ENCODE assay signal across 23 cellular contexts in the genomic region with DNA sequence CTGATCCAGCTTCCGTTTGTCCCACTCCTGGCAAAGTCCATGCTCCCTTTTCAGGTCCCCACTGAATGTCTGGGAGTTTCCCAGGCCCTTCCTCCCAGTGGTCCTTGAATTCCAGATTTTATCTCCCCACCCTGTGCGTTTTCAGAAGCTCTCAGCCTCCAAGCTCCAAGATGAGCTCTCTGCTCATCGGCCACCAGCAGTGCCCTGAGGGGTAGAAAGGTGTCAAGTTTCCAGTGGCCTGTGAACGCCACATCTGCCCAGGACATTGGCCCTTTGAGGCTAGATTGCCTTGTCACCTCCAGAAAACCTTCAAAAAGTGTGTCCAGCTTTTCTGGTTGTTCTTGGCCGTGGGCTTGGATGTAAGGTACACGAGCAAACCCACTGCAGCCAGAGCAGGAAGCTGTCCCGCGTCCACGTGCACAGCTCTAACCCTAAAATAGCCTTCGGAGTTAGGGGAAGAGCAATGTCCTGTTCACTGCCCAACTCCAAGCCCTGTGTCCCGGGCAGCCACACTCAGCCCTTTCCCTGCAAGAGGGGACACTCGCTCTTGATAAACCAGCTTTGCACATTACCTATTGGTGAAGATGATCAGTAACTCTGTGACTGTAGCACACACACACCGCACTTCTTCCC. TPM values are rescaled to one million over a fixed set of nuclear protein-coding genes. Genes with fewer than 3 reads are reported as not detected.
A peak's percentile ranks its signal among the peaks of the same experiment; 100 is the strongest.
DNase-seq lines count a peak whose midpoint lies in the region; ATAC-seq and TF ChIP-seq lines count a peak whose summit lies in the region.
"Had no signal": no experiment of that assay in that cellular context is flagged by ENCODE, and none has a peak within 500 bp of the region (broad histone marks: within the 10 kb centered on the region; RNA-seq: fewer than 3 reads in every experiment).

No MANE protein-coding gene starts in this region.

- no peak overlapping the region for H2BK12ac ChIP-seq in H9 (ENCODE audit: insufficient read length, low read depth, low read length)

- H3K23ac ChIP-seq in mesendoderm (ENCODE audit: low read length) = no peak overlapping the region
- H3K23ac ChIP-seq in H9 (ENCODE audit: insufficient read length, low read depth, low read length) = no peak overlapping the region

- H3K18ac ChIP-seq in mesendoderm (ENCODE audit: low read length) (no peak overlapping the region), H9 (ENCODE audit: insufficient read length, low read depth, low read length) (no peak overlapping the region)

- H3K36me3 ChIP-seq in right atrium auricular region (no peaks in the 10 kb centered on the region), mesendoderm (ENCODE audit: control insufficient read depth, insufficient read depth, low read length) (peaks cover 6% of the 10 kb centered on the region), skeletal muscle tissue (ENCODE audit: control insufficient read depth in 3 of 3, insufficient read depth in 3 of 3, low read length in 3 of 3) (no peaks in the 10 kb centered on the region), colonic mucosa (no peaks in the 10 kb centered on the region)

- TF ChIP-seq CTCF in right atrium auricular region (IDR thresholded peaks at IDR 0.05) = no peak
- TF ChIP-seq CTCF in H9 (conservative IDR thresholded peaks at IDR 0.05) = no peak
- no peak for TF ChIP-seq CTCF in colonic mucosa (IDR thresholded peaks at IDR 0.05)

- no peak overlapping the region for H4K8ac ChIP-seq in mesendoderm (ENCODE audit: low read depth, low read length)
- no peak overlapping the region for H4K8ac ChIP-seq in H9 (replicated peaks; ENCODE audit: insufficient read length, low read depth, low read length)

- H3K27me3 Mint-ChIP-seq in H9 (ENCODE audit: low read depth) = no peaks in the 10 kb centered on the region; the same call in 1 of the 2 replicates

- H2BK15ac ChIP-seq in mesendoderm (replicated peaks; ENCODE audit: low read depth) (no peak overlapping the region), H9 (ENCODE audit: low read depth, low read length) (no peak overlapping the region)

- no peaks in the 10 kb centered on the region for H3K23me2 ChIP-seq in H9 (ENCODE audit: insufficient read length, low read depth, low read length, poor library complexity, severe bottlenecking)

- H3K79me1 ChIP-seq in mesendoderm (ENCODE audit: low read length) (no peaks in the 10 kb centered on the region), H9 (ENCODE audit: insufficient read depth, low read depth, low read length, poor library complexity, severe bottlenecking) (no peaks in the 10 kb centered on the region)

- H3K27me3 ChIP-seq in right atrium auricular region = no peaks in the 10 kb centered on the region
- no peaks in the 10 kb centered on the region for H3K27me3 ChIP-seq in mesendoderm (ENCODE audit: insufficient read depth, low read length, poor library complexity)
- H3K27me3 ChIP-seq in skeletal muscle tissue (ENCODE audit: control insufficient read depth in 3 of 3, insufficient read depth in 3 of 3, low read length in 3 of 3) = peaks cover 0 to 6% (median 0%) of the 10 kb centered on the region in 3 donors
- no peaks in the 10 kb centered on the region for H3K27me3 ChIP-seq in H9 (ENCODE audit: insufficient read depth, low read length)
- no peaks in the 10 kb centered on the region for H3K27me3 ChIP-seq in colonic mucosa
- H3K27me3 ChIP-seq: BLaER1 had no signal

- WGBS in mesendoderm (ENCODE audit: extremely low coverage, insufficient coverage, low lambda C conversion rate) = no CpG with 5 or more reads among the region's 13 CpGs
- WGBS in H9 (ENCODE audit: extremely low coverage, insufficient read length, low lambda C conversion rate) = no CpG with 5 or more reads among the region's 13 CpGs

- ATAC-seq in left ventricle myocardium superior (peak; percentile 68), HG02970 (IDR thresholded peaks at IDR 0.05; ENCODE audit: low FRiP score, unreplicated experiment) (no peak)
- ATAC-seq: CD8-positive, alpha-beta T cell; GM12878 had no signal

- H4K20me1 ChIP-seq in H9 (ENCODE audit: control insufficient read depth, insufficient read depth, insufficient read length) = no peaks in the 10 kb centered on the region
- H4K20me1 ChIP-seq: BLaER1 had no signal

- H3K27ac Mint-ChIP-seq in H9 = no peak overlapping the region
- H3K27ac Mint-ChIP-seq: CD8-positive, alpha-beta T cell had no signal

- H3K4me1 ChIP-seq in right atrium auricular region = no peaks in the 10 kb centered on the region
- peaks cover 2% of the 10 kb centered on the region for H3K4me1 ChIP-seq in mesendoderm (ENCODE audit: control insufficient read depth, low read depth, low read length)
- H3K4me1 ChIP-seq in skeletal muscle tissue (ENCODE audit: control insufficient read depth in 3 of 3, insufficient read depth in 3 of 3, low read length in 3 of 3) = peaks cover 6 to 8% (median 8%) of the 10 kb centered on the region in 3 donors
- H3K4me1 ChIP-seq in H9 (ENCODE audit: insufficient read depth, low read length) = no peaks in the 10 kb centered on the region; the same call in 1 of the 2 replicates
- H3K4me1 ChIP-seq in colonic mucosa = no peaks in the 10 kb centered on the region

- no peak overlapping the region for H3K9ac ChIP-seq in mesendoderm (ENCODE audit: low read length)
- H3K9ac ChIP-seq in skeletal muscle tissue (ENCODE audit: low read depth in 1 of 3, low read length in 3 of 3) = peak overlapping the region in 2 of 3 donors; percentile 12 to 33
- no peak overlapping the region for H3K9ac ChIP-seq in H9 (ENCODE audit: extremely low read depth, insufficient read length, low read length)
- no peak overlapping the region for H3K9ac ChIP-seq in colonic mucosa (ENCODE audit: low read depth in 2 of 2, low read length in 2 of 2)
- H3K9ac ChIP-seq: BLaER1 had no signal

- H4K5ac ChIP-seq in mesendoderm (ENCODE audit: low read length) = no peak overlapping the region
- H4K5ac ChIP-seq in H9 (ENCODE audit: insufficient read length, low read depth, low read length) = no peak overlapping the region

- peaks cover 8 to 54% (median 53%) of the 10 kb centered on the region in 3 experiments for H3K36me3 Mint-ChIP-seq in H9 (ENCODE audit: insufficient read depth in 1 of 3, low read depth in 3 of 3)
- H3K36me3 Mint-ChIP-seq: CD8-positive, alpha-beta T cell had no signal

- DNase-seq in left ventricle myocardium superior (no peak), right atrium auricular region (ENCODE audit: low spot score) (no peak), RPMI7951 (ENCODE audit: low read depth) (peak; percentile 59), mesendoderm (peak; percentile 70), H9 (no peak), colonic mucosa (no peak)
- DNase-seq: CD8-positive, alpha-beta T cell; DMS79 treated with DMSO at 0.1 percent for 48 hours; GDM1; IMR-90; Karpas-422; MM.1S; NCI-H1105; NCI-H1694; NCI-H2107; NCI-H345; NCI-H526; SIG-M5 had no signal

- no peak overlapping the region for H3T11ph ChIP-seq in H9 (ENCODE audit: low read length)

- no peaks in the 10 kb centered on the region for H3K9me3 Mint-ChIP-seq in H9
- H3K9me3 Mint-ChIP-seq: CD8-positive, alpha-beta T cell had no signal

- H3K27ac ChIP-seq in right atrium auricular region = no peak overlapping the region
- no peak overlapping the region for H3K27ac ChIP-seq in mesendoderm (ENCODE audit: low read depth, low read length)
- H3K27ac ChIP-seq in skeletal muscle tissue (ENCODE audit: low read depth, low read length) = no peak overlapping the region
- H3K27ac ChIP-seq in H9 (ENCODE audit: insufficient read length, low read depth, low read length) = no peak overlapping the region
- H3K27ac ChIP-seq in colonic mucosa = no peak overlapping the region
- H3K27ac ChIP-seq: BLaER1 had no signal

- no peak overlapping the region for H3K14ac ChIP-seq in H9 (ENCODE audit: insufficient read depth, low read length)

- intact Hi-C loops in left ventricle myocardium superior (cut with micrococcal nuclease) (no loop called here), colonic mucosa (cut with DNase I) (no loop called here)

- H3K4me3 ChIP-seq in right atrium auricular region (no peak overlapping the region), mesendoderm (ENCODE audit: low read length) (no peak overlapping the region), skeletal muscle tissue (ENCODE audit: low read length in 3 of 3) (peak overlapping the region in 2 of 3 donors; percentile 19 to 29), colonic mucosa (no peak overlapping the region)
- H3K4me3 ChIP-seq: BLaER1, GM12878 had no signal

- H2BK120ac ChIP-seq in mesendoderm (ENCODE audit: low read depth, low read length) (no peak overlapping the region), H9 (ENCODE audit: low read depth, low read length, poor library complexity, severe bottlenecking) (no peak overlapping the region)

- H3K4me2 ChIP-seq in mesendoderm (ENCODE audit: low read length) = no peak overlapping the region
- no peak overlapping the region for H3K4me2 ChIP-seq in H9 (ENCODE audit: insufficient read depth, insufficient read length, low read length)
- H3K4me2 ChIP-seq: BLaER1 had no signal

- H2BK20ac ChIP-seq in H9 (ENCODE audit: low read depth, low read length, poor library complexity, severe bottlenecking) = no peak overlapping the region

- H2BK5ac ChIP-seq in mesendoderm (ENCODE audit: low read length) (no peak overlapping the region), H9 (ENCODE audit: insufficient read length, low read length) (no peak overlapping the region)

- H2AK5ac ChIP-seq in mesendoderm (ENCODE audit: low read length) = no peak overlapping the region
- no peak overlapping the region for H2AK5ac ChIP-seq in H9 (ENCODE audit: insufficient read length, low read length)

- peaks cover 7 to 9% of the 10 kb centered on the region in 2 experiments for H3K4me1 Mint-ChIP-seq in H9

- H2AFZ ChIP-seq in H9 (ENCODE audit: low read length) = no peak overlapping the region

- H3K56ac ChIP-seq in mesendoderm (ENCODE audit: low read length) = peak overlapping the region; percentile 7
- H3K56ac ChIP-seq in H9 (ENCODE audit: insufficient read length, low read depth, low read length) = no peak overlapping the region

- H3K9me3 ChIP-seq in right atrium auricular region (no peaks in the 10 kb centered on the region), skeletal muscle tissue (ENCODE audit: control insufficient read depth in 3 of 3, low read length in 3 of 3) (no peaks in the 10 kb centered on the region), H9 (ENCODE audit: control insufficient read depth, low read depth, low read length) (no peaks in the 10 kb centered on the region), colonic mucosa (no peaks in the 10 kb centered on the region)
- H3K9me3 ChIP-seq: BLaER1 had no signal

- H3K79me2 ChIP-seq in mesendoderm (ENCODE audit: control insufficient read depth, insufficient read depth, low read length) = no peaks in the 10 kb centered on the region
- no peaks in the 10 kb centered on the region for H3K79me2 ChIP-seq in H9 (ENCODE audit: insufficient read depth, low read length)

- H3K4ac ChIP-seq in mesendoderm (ENCODE audit: low read depth, low read length) (no peak overlapping the region), H9 (ENCODE audit: low read depth, low read length) (no peak overlapping the region)

- H4K91ac ChIP-seq in H9 (ENCODE audit: insufficient read length, low read depth, low read length) = no peak overlapping the region

- H3K4me3 Mint-ChIP-seq in H9 = no peak overlapping the region
- H3K4me3 Mint-ChIP-seq: CD8-positive, alpha-beta T cell had no signal

RNA-seq across cellular contexts. Expression of a gene that starts 10.9 kb away (rescaled TPM):
- 107 TPM for total RNA-seq in left ventricle myocardium superior
- total RNA-seq in right atrium auricular region = 10 to 100 TPM in 1 of 2 donors, 1 to 10 TPM in 1; 7.7 to 51.0 TPM
- total RNA-seq in RPMI7951 (2014; rRNA removed; shearing (Covaris generic)) = not detected in 2 replicates
- not detected for polyA plus RNA-seq in mesendoderm (2013, experiment 1 of 2)
- not detected for polyA plus RNA-seq in mesendoderm (2013, experiment 2 of 2)
- total RNA-seq in skeletal muscle tissue = 19.3 TPM
- total RNA-seq in H9 (2021) = not detected in 2 replicates
- total RNA-seq in colonic mucosa = not detected
- total RNA-seq: CD8-positive, alpha-beta T cell; H4; IMR-90 had no signal
- polyA plus RNA-seq: IMR-90 had no signal

RNA-seq across cellular contexts. Expression of a gene that starts 37.6 kb away (rescaled TPM):
- total RNA-seq in left ventricle myocardium superior = 7.7 TPM
- 1 to 10 TPM; 5.6 to 7.1 TPM for total RNA-seq in right atrium auricular region
- 3.4 and 3.8 TPM in 2 replicates for total RNA-seq in RPMI7951 (2014; rRNA removed; shearing (Covaris generic))
- polyA plus RNA-seq in mesendoderm (2013, experiment 1 of 2) = 2.7 TPM
- polyA plus RNA-seq in mesendoderm (2013, experiment 2 of 2) = 2.9 TPM
- 6.3 TPM for total RNA-seq in skeletal muscle tissue
- total RNA-seq in H9 (2021) = 9.0 and 9.4 TPM in 2 replicates
- total RNA-seq in colonic mucosa = 1 to 10 TPM; 3.5 to 5.3 TPM

RNA-seq across cellular contexts. Expression of a gene that starts 37.7 kb away (rescaled TPM):
- 876 TPM for total RNA-seq in left ventricle myocardium superior
- 100 to 1,000 TPM; 242 to 366 TPM for total RNA-seq in right atrium auricular region
- total RNA-seq in RPMI7951 (2014; rRNA removed; shearing (Covaris generic)) = 91.9 and 95.6 TPM in 2 replicates
- 51.9 TPM for polyA plus RNA-seq in mesendoderm (2013, experiment 1 of 2)
- 52.5 TPM for polyA plus RNA-seq in mesendoderm (2013, experiment 2 of 2)
- total RNA-seq in skeletal muscle tissue = 98.6 TPM
- 78.7 and 84.8 TPM in 2 replicates for total RNA-seq in H9 (2021)
- total RNA-seq in colonic mucosa = 100 to 1,000 TPM; 285 to 414 TPM

Comparison
In these comparisons a context has a peak if more than half of its experiments do, and no peak if none do; other contexts are left out.
1. DNase-seq: peak in RPMI7951 (single experiment) and mesendoderm (single experiment); none in left ventricle myocardium superior (single experiment), right atrium auricular region (single experiment), H9 (single experiment) and colonic mucosa (single experiment).
2. H3K4me3 ChIP-seq: peak in skeletal muscle tissue (2 of 3); none in right atrium auricular region (0 of 2), mesendoderm (single experiment) and colonic mucosa (single experiment).
3. H3K9ac ChIP-seq: peak in skeletal muscle tissue (2 of 3); none in mesendoderm (single experiment), H9 (single experiment) and colonic mucosa (0 of 2).